Comparison of ENCODE assay signal across 11 cellular contexts in genomic region chr19:45472557-45473365, GRCh38. TPM values are rescaled to one million over a fixed set of nuclear protein-coding genes. Genes with fewer than 3 reads are reported as not detected.
DNase-seq lines count a peak whose midpoint lies in the region; ATAC-seq and TF ChIP-seq lines count a peak whose summit lies in the region.
"Had no signal": no experiment of that assay in that cellular context is flagged by ENCODE, and none has a peak within 500 bp of the region (broad histone marks: within the 10 kb centered on the region; RNA-seq: fewer than 3 reads in every experiment).

No MANE protein-coding gene starts in this region.

- intact Hi-C loops in breast epithelium (cut with DNase I; ENCODE audit: low total_unique reads) = loop anchor here (10.0 kb wide), 1 partner anchor 48 kb away; the partner anchor contains the start of gene ERCC1
- intact Hi-C loops in MCF 10A (cut with micrococcal nuclease) = no loop called here

- H4K20me1 ChIP-seq in hepatocyte (ENCODE audit: insufficient read depth, poor library complexity, severe bottlenecking) = no peaks in the 10 kb centered on the region

- TF ChIP-seq POLR2A in breast epithelium (IDR thresholded peaks at IDR 0.05) = peak; percentile 2

- H3K27ac ChIP-seq in breast epithelium = no peak overlapping the region
- H3K27ac ChIP-seq in hepatocyte = no peak overlapping the region
- no peak overlapping the region for H3K27ac ChIP-seq in skeletal muscle tissue (ENCODE audit: low read depth, low read length)
- H3K27ac ChIP-seq: testis had no signal

- H3K4me3 ChIP-seq in breast epithelium = peak overlapping the region; percentile 27 to 85 (median 54)
- no peak overlapping the region for H3K4me3 ChIP-seq in hepatocyte
- no peak overlapping the region for H3K4me3 ChIP-seq in skeletal muscle tissue (ENCODE audit: low read length in 3 of 3)
- H3K4me3 ChIP-seq: GM12878, testis had no signal

- POLR2A ChIA-PET in MCF 10A (lab: Yijun Ruan, JAX) = interaction anchor here (1.0 kb wide), 1 partner anchor 69 kb away, joined by 3 read pairs; no protein-coding TSS in a partner anchor

- WGBS in hepatocyte (ENCODE audit: low lambda C conversion rate, missing lambda C conversion rate) = 32% methylated on average over 41 of the region's 44 CpGs

- H3K4me1 Mint-ChIP-seq in MCF 10A (ENCODE audit: insufficient read depth, unreplicated experiment) = peaks cover 8% of the 10 kb centered on the region

- H3K9ac ChIP-seq in skeletal muscle tissue (ENCODE audit: low read depth in 1 of 3, low read length in 3 of 3) = peak overlapping the region in 2 of 3 donors; percentile 11 to 20

- CTCF ChIA-PET in MCF 10A (lab: Yijun Ruan, JAX) = interaction anchor here (0.6 to 1.3 kb wide), 4 partner anchors 12 to 118 kb away, joined by 3 to 6 read pairs (median 4); no protein-coding TSS in a partner anchor

- no peak overlapping the region for H3K27ac Mint-ChIP-seq in MCF 10A (ENCODE audit: low read depth, unreplicated experiment)
- peak overlapping the region; percentile 90 to 96 for H3K27ac Mint-ChIP-seq in activated naive CD4-positive, alpha-beta T cell treated with anti-CD3 and anti-CD28 coated beads, Interleukin-2, amount 50 U/mL, for 72 hours

- peak overlapping the region; percentile 69 for H3K4me2 ChIP-seq in hepatocyte

- H3K79me2 ChIP-seq in hepatocyte = no peaks in the 10 kb centered on the region

- no peaks in the 10 kb centered on the region for H3K27me3 ChIP-seq in breast epithelium
- H3K27me3 ChIP-seq in hepatocyte = peaks cover 16% of the 10 kb centered on the region
- H3K27me3 ChIP-seq in skeletal muscle tissue (ENCODE audit: control insufficient read depth in 3 of 3, insufficient read depth in 3 of 3, low read length in 3 of 3) = peaks cover 0 to 3% (median 0%) of the 10 kb centered on the region in 3 donors
- H3K27me3 ChIP-seq: testis had no signal

- DNase-seq in breast epithelium (ENCODE audit: low spot score in 2 of 2) (no peak), MCF 10A (ENCODE audit: unreplicated experiment) (no peak), hepatocyte (ENCODE audit: low spot score) (peak; percentile 28), NOMO-1 (lab: John Stamatoyannopoulos, UW; ENCODE audit: unreplicated experiment in 2 of 2) (no peak), anterior cingulate cortex (lab: John Stamatoyannopoulos, UW) (no peak)
- no peak for DNase-seq in activated naive CD4-positive, alpha-beta T cell treated with anti-CD3 and anti-CD28 coated beads, Interleukin-2, amount 50 U/mL, for 72 hours (ENCODE audit: low spot score in 2 of 2)
- no peak for DNase-seq in NK-92 treated with Interleukin-12 subunit alpha and Interleukin-12 subunit beta, amount 100 ng/mL, for 24 hours (lab: John Stamatoyannopoulos, UW)
- DNase-seq: mammary epithelial cell, testis had no signal

- no peaks in the 10 kb centered on the region for H3K27me3 Mint-ChIP-seq in MCF 10A (ENCODE audit: insufficient read depth, unreplicated experiment)

- H2AFZ ChIP-seq in hepatocyte = no peak overlapping the region

- H3K36me3 ChIP-seq in breast epithelium (no peaks in the 10 kb centered on the region), hepatocyte (replicated peaks; ENCODE audit: insufficient read depth, low read depth) (no peaks in the 10 kb centered on the region), skeletal muscle tissue (ENCODE audit: control insufficient read depth in 3 of 3, insufficient read depth in 3 of 3, low read length in 3 of 3) (peaks cover 0 to 3% (median 0%) of the 10 kb centered on the region in 3 donors)

- no peaks in the 10 kb centered on the region for H3K9me3 Mint-ChIP-seq in MCF 10A (ENCODE audit: unreplicated experiment)
- H3K9me3 Mint-ChIP-seq in activated naive CD4-positive, alpha-beta T cell treated with anti-CD3 and anti-CD28 coated beads, Interleukin-2, amount 50 U/mL, for 72 hours = no peaks in the 10 kb centered on the region

- no peak overlapping the region for H3K4me3 Mint-ChIP-seq in MCF 10A (ENCODE audit: unreplicated experiment)

- TF ChIP-seq CTCF in breast epithelium (IDR thresholded peaks at IDR 0.05) (no peak), MCF 10A (IDR thresholded peaks at IDR 0.05; ENCODE audit: unreplicated experiment) (no peak), hepatocyte (IDR thresholded peaks at IDR 0.05; ENCODE audit: poor library complexity) (no peak)

- H3K4me1 ChIP-seq in breast epithelium (peaks cover 0 to 5% of the 10 kb centered on the region in 2 donors), hepatocyte (ENCODE audit: insufficient read depth) (no peaks in the 10 kb centered on the region), skeletal muscle tissue (ENCODE audit: control insufficient read depth in 3 of 3, insufficient read depth in 3 of 3, low read length in 3 of 3) (peaks cover 26 to 41% (median 28%) of the 10 kb centered on the region in 3 donors)

- H3K9me3 ChIP-seq in breast epithelium (no peaks in the 10 kb centered on the region), hepatocyte (ENCODE audit: low read depth) (no peaks in the 10 kb centered on the region), skeletal muscle tissue (ENCODE audit: control insufficient read depth in 3 of 3, low read length in 3 of 3) (no peaks in the 10 kb centered on the region)
- H3K9me3 ChIP-seq: testis had no signal

- no peak for ATAC-seq in activated naive CD4-positive, alpha-beta T cell treated with anti-CD3 and anti-CD28 coated beads, Interleukin-2, amount 50 U/mL, for 72 hours
- ATAC-seq: GM12878 had no signal

- BruUV-seq in MCF 10A (replicated peaks; lab: Mats Ljungman, UMichigan) = no TSS peak

- no peaks in the 10 kb centered on the region for H3K9me2 ChIP-seq in hepatocyte (replicated peaks; ENCODE audit: insufficient read depth)

- H3K36me3 Mint-ChIP-seq in MCF 10A (ENCODE audit: insufficient read depth, unreplicated experiment) = peaks cover 90% of the 10 kb centered on the region
- H3K36me3 Mint-ChIP-seq in activated naive CD4-positive, alpha-beta T cell treated with anti-CD3 and anti-CD28 coated beads, Interleukin-2, amount 50 U/mL, for 72 hours = peaks cover 0 to 9% of the 10 kb centered on the region in 2 donors

RNA-seq across cellular contexts. Expression of gene FOSB, which starts 5.0 kb away (rescaled TPM):
- total RNA-seq in breast epithelium (100 to 1,000 TPM in 1 of 3 donors, 10 to 100 TPM in 2; 29.8 to 109 (median 38.4) TPM), MCF 10A (2022) (13.3 and 29.3 TPM in 2 replicates), hepatocyte (37.9 and 73.1 TPM in 2 replicates), skeletal muscle tissue (42.8 TPM)
- 10 to 100 TPM; 19.9 to 37.6 TPM for total RNA-seq in activated naive CD4-positive, alpha-beta T cell treated with anti-CD3 and anti-CD28 coated beads, Interleukin-2, amount 50 U/mL, for 72 hours
- polyA plus RNA-seq in hepatocyte = 114 and 168 TPM in 2 replicates

RNA-seq across cellular contexts. Expression of gene RTN2, which starts 24.1 kb away (rescaled TPM):
- 10 to 100 TPM in 1 of 3 donors, 1 to 10 TPM in 2; 5.9 to 15.1 (median 7.2) TPM for total RNA-seq in breast epithelium
- total RNA-seq in MCF 10A (2022) = 3.5 and 5.1 TPM in 2 replicates
- 1 to 10 TPM; 3.2 to 5.1 TPM for total RNA-seq in activated naive CD4-positive, alpha-beta T cell treated with anti-CD3 and anti-CD28 coated beads, Interleukin-2, amount 50 U/mL, for 72 hours
- total RNA-seq in hepatocyte = 3.4 and 7.8 TPM in 2 replicates
- polyA plus RNA-seq in hepatocyte = 12.2 and 14.8 TPM in 2 replicates
- 45.4 TPM for total RNA-seq in skeletal muscle tissue

RNA-seq across cellular contexts. Expression of gene PPM1N, which starts 25.5 kb away (rescaled TPM):
- total RNA-seq in breast epithelium (1 to 10 TPM; 1.8 to 2.5 (median 2.3) TPM), MCF 10A (2022) (0.33 and 0.42 TPM in 2 replicates), hepatocyte (0.40 and 1.9 TPM in 2 replicates), skeletal muscle tissue (0.52 TPM)
- 1 to 10 TPM; 1.5 to 7.4 TPM for total RNA-seq in activated naive CD4-positive, alpha-beta T cell treated with anti-CD3 and anti-CD28 coated beads, Interleukin-2, amount 50 U/mL, for 72 hours
- polyA plus RNA-seq in hepatocyte = 0.59 and 1.4 TPM in 2 replicates

RNA-seq across cellular contexts. Expression of gene VASP, which starts 34.5 kb away (rescaled TPM):
- 10 to 100 TPM; 31.8 to 61.6 (median 52.2) TPM for total RNA-seq in breast epithelium
- total RNA-seq in MCF 10A (2022) = 168 and 178 TPM in 2 replicates
- 100 to 1,000 TPM in 1 of 2 donors, 10 to 100 TPM in 1; 76.8 to 156 TPM for total RNA-seq in activated naive CD4-positive, alpha-beta T cell treated with anti-CD3 and anti-CD28 coated beads, Interleukin-2, amount 50 U/mL, for 72 hours
- 57.3 and 68.9 TPM in 2 replicates for total RNA-seq in hepatocyte
- 86.0 and 92.6 TPM in 2 replicates for polyA plus RNA-seq in hepatocyte
- total RNA-seq in skeletal muscle tissue = 32.4 TPM

RNA-seq across cellular contexts. Expression of gene ERCC1, which starts 49.0 kb away (rescaled TPM):
- total RNA-seq in breast epithelium (10 to 100 TPM; 89.9 to 96.7 (median 91.2) TPM), MCF 10A (2022) (186 and 227 TPM in 2 replicates), hepatocyte (42.5 and 51.0 TPM in 2 replicates), skeletal muscle tissue (56.9 TPM)
- 10 to 100 TPM in 1 of 2 donors, 1 to 10 TPM in 1; 9.7 to 60.7 TPM for total RNA-seq in activated naive CD4-positive, alpha-beta T cell treated with anti-CD3 and anti-CD28 coated beads, Interleukin-2, amount 50 U/mL, for 72 hours
- polyA plus RNA-seq in hepatocyte = 66.7 and 72.8 TPM in 2 replicates

Comparison
In these comparisons a context has a peak if more than half of its experiments do, and no peak if none do; other contexts are left out.
1. H3K4me3 ChIP-seq: peak in breast epithelium (3 of 3); none in hepatocyte (single experiment) and skeletal muscle tissue (0 of 3).